Comparison of ENCODE assay signal across 13 cellular contexts in the genomic region with DNA sequence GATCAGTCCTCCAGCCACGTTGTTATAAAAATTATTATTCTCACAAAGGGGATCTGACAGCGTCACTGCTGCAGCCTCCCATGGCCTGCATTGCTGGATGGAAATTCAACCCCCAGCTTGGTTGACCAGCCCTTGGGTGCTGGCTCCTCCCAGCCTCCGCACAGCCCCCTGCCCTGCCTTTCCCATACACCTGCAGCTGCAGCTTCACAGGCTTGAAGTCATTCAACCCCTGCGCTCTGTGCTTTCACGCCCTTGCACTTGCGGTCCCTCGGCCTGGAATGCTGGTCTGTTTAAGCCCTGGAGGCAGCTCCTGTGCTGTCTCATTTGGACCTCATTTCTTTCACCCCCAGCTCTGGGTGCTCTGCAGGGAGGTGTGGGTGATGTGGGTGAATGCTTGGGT. TPM values are rescaled to one million over a fixed set of nuclear protein-coding genes. Genes with fewer than 3 reads are reported as not detected.
DNase-seq lines count a peak whose midpoint lies in the region; ATAC-seq lines count a peak whose summit lies in the region.
"Had no signal": no experiment of that assay in that cellular context is flagged by ENCODE, and none has a peak within 500 bp of the region (broad histone marks: within the 10 kb centered on the region; RNA-seq: fewer than 3 reads in every experiment).

No MANE protein-coding gene starts in this region.

- peaks cover 14% of the 10 kb centered on the region for H3K9me3 Mint-ChIP-seq in activated CD8-positive, alpha-beta memory T cell treated with anti-CD3 and anti-CD28 coated beads, Interleukin-2, amount 10 ng/mL, durations not matched to agents 7 days and 5 days (ENCODE audit: low read depth)
- peaks cover 17 to 18% of the 10 kb centered on the region in 2 donors for H3K9me3 Mint-ChIP-seq in stimulated activated naive CD8-positive, alpha-beta T cell treated with anti-CD3 and anti-CD28 coated beads, Interleukin-15, amount 100 ng/mL, for 72 hours

- no peaks in the 10 kb centered on the region for H3K36me3 ChIP-seq in iPS-18a (ENCODE audit: control insufficient read depth, low read depth, low read length)
- H3K36me3 ChIP-seq: upper lobe of left lung had no signal

- H3K27me3 Mint-ChIP-seq in activated CD8-positive, alpha-beta memory T cell treated with anti-CD3 and anti-CD28 coated beads, Interleukin-2, amount 10 ng/mL, durations not matched to agents 7 days and 5 days = no peaks in the 10 kb centered on the region
- H3K27me3 Mint-ChIP-seq in T-helper 17 cell = peaks cover 50% of the 10 kb centered on the region
- H3K27me3 Mint-ChIP-seq in stimulated activated naive CD8-positive, alpha-beta T cell treated with anti-CD3 and anti-CD28 coated beads, Interleukin-15, amount 100 ng/mL, for 72 hours = no peaks in the 10 kb centered on the region

- peaks cover 5% of the 10 kb centered on the region for H3K4me1 ChIP-seq in iPS-18a (ENCODE audit: control insufficient read depth, low read depth, low read length)

- peaks cover 49% of the 10 kb centered on the region for H3K36me3 Mint-ChIP-seq in activated CD8-positive, alpha-beta memory T cell treated with anti-CD3 and anti-CD28 coated beads, Interleukin-2, amount 10 ng/mL, durations not matched to agents 7 days and 5 days
- peaks cover 5% of the 10 kb centered on the region for H3K36me3 Mint-ChIP-seq in T-helper 17 cell (ENCODE audit: low read depth)

- CTCF ChIA-PET in activated CD8-positive, alpha-beta memory T cell treated with anti-CD3 and anti-CD28 coated beads, Interleukin-2, amount 10 ng/mL, durations not matched to agents 7 days and 5 days (lab: Charles Lee) = interaction anchor here (1.0 to 10.4 kb wide), 8 partner anchors 8 to 33 kb away, joined by 3 to 148 read pairs (median 4); no protein-coding TSS in a partner anchor

- peaks cover 43% of the 10 kb centered on the region for H3K27me3 ChIP-seq in iPS-18a (ENCODE audit: control insufficient read depth, insufficient read depth, low read length)

- H3K9me3 ChIP-seq in T-helper 17 cell (ENCODE audit: control insufficient read depth, low read length, poor library complexity, severe bottlenecking) (peaks cover 1% of the 10 kb centered on the region), iPS-18a (ENCODE audit: control insufficient read depth, low read depth, low read length) (peaks cover under 1% of the 10 kb centered on the region)

- peak overlapping the region; percentile 92 for H3K4me3 Mint-ChIP-seq in activated CD8-positive, alpha-beta memory T cell treated with anti-CD3 and anti-CD28 coated beads, Interleukin-2, amount 10 ng/mL, durations not matched to agents 7 days and 5 days
- peak overlapping the region; percentile 84 for H3K4me3 Mint-ChIP-seq in T-helper 17 cell
- H3K4me3 Mint-ChIP-seq in stimulated activated naive CD8-positive, alpha-beta T cell treated with anti-CD3 and anti-CD28 coated beads, Interleukin-15, amount 100 ng/mL, for 72 hours = peak overlapping the region; percentile 91 to 97

- H3K4me3 ChIP-seq in iPS-18a (ENCODE audit: low read length) = peak overlapping the region; percentile 64

- peak; percentile 6 for ATAC-seq in activated CD8-positive, alpha-beta memory T cell treated with anti-CD3 and anti-CD28 coated beads, Interleukin-2, amount 10 ng/mL, durations not matched to agents 7 days and 5 days
- ATAC-seq in T-helper 17 cell (no peak), HG03097 (IDR thresholded peaks at IDR 0.05; ENCODE audit: low FRiP score, unreplicated experiment) (no peak), GM21786 (IDR thresholded peaks at IDR 0.05; ENCODE audit: unreplicated experiment) (no peak)
- peak; percentile 13 for ATAC-seq in stimulated activated naive CD8-positive, alpha-beta T cell treated with anti-CD3 and anti-CD28 coated beads, Interleukin-15, amount 100 ng/mL, for 72 hours
- ATAC-seq: Panc1 had no signal

- H3K27ac Mint-ChIP-seq in activated CD8-positive, alpha-beta memory T cell treated with anti-CD3 and anti-CD28 coated beads, Interleukin-2, amount 10 ng/mL, durations not matched to agents 7 days and 5 days = peak overlapping the region; percentile 99
- H3K27ac Mint-ChIP-seq in T-helper 17 cell = peak overlapping the region; percentile 32
- H3K27ac Mint-ChIP-seq in stimulated activated naive CD8-positive, alpha-beta T cell treated with anti-CD3 and anti-CD28 coated beads, Interleukin-15, amount 100 ng/mL, for 72 hours = peak overlapping the region; percentile 97 to 100

- peaks cover 66% of the 10 kb centered on the region for H3K4me1 Mint-ChIP-seq in activated CD8-positive, alpha-beta memory T cell treated with anti-CD3 and anti-CD28 coated beads, Interleukin-2, amount 10 ng/mL, durations not matched to agents 7 days and 5 days
- peaks cover 20% of the 10 kb centered on the region for H3K4me1 Mint-ChIP-seq in T-helper 17 cell
- peaks cover 66% of the 10 kb centered on the region for H3K4me1 Mint-ChIP-seq in stimulated activated naive CD8-positive, alpha-beta T cell treated with anti-CD3 and anti-CD28 coated beads, Interleukin-15, amount 100 ng/mL, for 72 hours

- no peak overlapping the region for H3K27ac ChIP-seq in iPS-18a (ENCODE audit: low read length)
- H3K27ac ChIP-seq: VCaP had no signal

- H3K9ac ChIP-seq in iPS-18a (ENCODE audit: low read length) = no peak overlapping the region

- DNase-seq in activated CD8-positive, alpha-beta memory T cell treated with anti-CD3 and anti-CD28 coated beads, Interleukin-2, amount 10 ng/mL, durations not matched to agents 7 days and 5 days = peak; percentile 68
- DNase-seq in activated CD8-positive, alpha-beta memory T cell treated with anti-CD3 and anti-CD28 coated beads for 24 hours = no peak
- DNase-seq in T-helper 17 cell (no peak), glomerular visceral epithelial cell (ENCODE audit: extremely low spot score) (no peak)
- DNase-seq in stimulated activated naive CD8-positive, alpha-beta T cell treated with anti-CD3 and anti-CD28 coated beads, Interleukin-15, amount 100 ng/mL, for 72 hours = no peak
- DNase-seq: NCI-H187; stimulated activated CD4-positive, alpha-beta T cell treated with anti-CD3 and anti-CD28 coated beads, Interleukin-4, amount 100 ng/mL, for 4 hours had no signal

RNA-seq across cellular contexts. Expression of gene CD8A, which starts 0.9 kb away (rescaled TPM):
- 100 to 1,000 TPM; 686 to 756 TPM for total RNA-seq in activated CD8-positive, alpha-beta memory T cell treated with anti-CD3 and anti-CD28 coated beads, Interleukin-2, amount 10 ng/mL, durations not matched to agents 7 days and 5 days
- under 1 TPM in 1 of 2 donors, not detected in 1; 0.70 TPM for total RNA-seq in T-helper 17 cell

Comparison
In these comparisons a context has a peak if more than half of its experiments do, and no peak if none do; other contexts are left out.
1. ATAC-seq: peak in activated CD8-positive, alpha-beta memory T cell treated with anti-CD3 and anti-CD28 coated beads, Interleukin-2, amount 10 ng/mL, durations not matched to agents 7 days and 5 days (single experiment) and stimulated activated naive CD8-positive, alpha-beta T cell treated with anti-CD3 and anti-CD28 coated beads, Interleukin-15, amount 100 ng/mL, for 72 hours (single experiment); none in T-helper 17 cell (single experiment), HG03097 (single experiment) and GM21786 (single experiment).
2. H3K27ac Mint-ChIP-seq: peak in every context shown above with its lines; median percentile 99 in activated CD8-positive, alpha-beta memory T cell treated with anti-CD3 and anti-CD28 coated beads, Interleukin-2, amount 10 ng/mL, durations not matched to agents 7 days and 5 days; 98 in stimulated activated naive CD8-positive, alpha-beta T cell treated with anti-CD3 and anti-CD28 coated beads, Interleukin-15, amount 100 ng/mL, for 72 hours; 32 in T-helper 17 cell.
3. RNA of gene CD8A, which starts 0.9 kb away (total RNA-seq): 686 to 756 TPM in activated CD8-positive, alpha-beta memory T cell treated with anti-CD3 and anti-CD28 coated beads, Interleukin-2, amount 10 ng/mL, durations not matched to agents 7 days and 5 days; 0.70 TPM in T-helper 17 cell; every median in the first group is over 100 times any median in the second.
4. Peak in every context shown above with its lines, with median percentiles within 50 percentile points of each other: H3K4me3 Mint-ChIP-seq.